Comparison of ENCODE assay signal across 26 cellular contexts in the genomic region with DNA sequence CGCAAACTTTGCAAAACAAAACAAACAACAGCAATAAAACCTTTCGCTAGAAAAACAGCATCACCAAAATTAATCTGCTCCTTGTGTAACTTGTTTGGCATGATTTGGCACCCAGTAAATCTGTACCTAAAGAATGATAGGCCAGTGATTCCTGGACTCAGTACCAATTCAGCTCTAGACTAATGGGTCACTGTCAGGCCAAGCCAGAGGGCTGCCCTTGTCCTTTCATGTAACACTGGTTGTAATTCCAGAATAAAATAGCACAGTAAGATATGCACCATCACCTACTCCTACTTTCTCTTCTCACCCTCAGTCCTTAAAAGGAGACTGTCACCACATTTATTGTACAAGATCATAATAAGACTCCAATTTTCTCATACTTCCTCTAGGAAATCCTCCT.
"Had no signal": no experiment of that assay in that cellular context is flagged by ENCODE, and none has a peak within 500 bp of the region (broad histone marks: within the 10 kb centered on the region; RNA-seq: fewer than 3 reads in every experiment).

No MANE protein-coding gene starts in this region.

- H3K27me3 ChIP-seq: neutrophil, pancreas, right atrium auricular region, right lobe of liver, sigmoid colon, stomach, suprapubic skin, testis, tibial artery, transverse colon, upper lobe of right lung, vagina had no signal

- H3K27ac ChIP-seq: neutrophil, pancreas, prostate gland, right atrium auricular region, right lobe of liver, sigmoid colon, stomach, suprapubic skin, testis, tibial artery, transverse colon, upper lobe of right lung, vagina had no signal

- ATAC-seq: naive thymus-derived CD4-positive, alpha-beta T cell; natural killer cell; pancreas; stimulated activated effector memory CD8-positive, alpha-beta T cell treated with anti-CD3 and anti-CD28 coated beads, Interleukin-12 subunit alpha, Interleukin-12 subunit beta, amount 100 ng/mL, for 72 hours; stimulated activated naive B cell treated with anti-CD40 and anti-IgM and Interleukin-4, amounts not matched to agents 10 μg/mL and 1 μg/mL and 100 μg/mL, for 72 hours; upper lobe of right lung had no signal

- H3K9me3 ChIP-seq: neutrophil, pancreas, prostate gland, right atrium auricular region, right lobe of liver, sigmoid colon, stomach, suprapubic skin, testis, tibial artery, transverse colon, upper lobe of right lung, vagina had no signal

- H3K4me1 ChIP-seq: prostate gland, right lobe of liver, stomach, testis, upper lobe of right lung had no signal

- H3K36me3 ChIP-seq: neutrophil, pancreas, prostate gland, right atrium auricular region, right lobe of liver, sigmoid colon, stomach, suprapubic skin, tibial artery, transverse colon, upper lobe of right lung, vagina had no signal

- DNase-seq: naive thymus-derived CD4-positive, alpha-beta T cell; natural killer cell; nucleus accumbens; pancreas; retina; right lobe of liver; sigmoid colon; small intestine; stimulated activated CD4-positive, alpha-beta T cell treated with anti-CD3 and anti-CD28 coated beads, Interleukin-15, amount 100 ng/mL, for 24 hours; stimulated activated CD4-positive, alpha-beta T cell treated with anti-CD3 and anti-CD28 coated beads, Interleukin-2, amount 100 ng/mL, for 24 hours; stimulated activated CD4-positive, alpha-beta T cell treated with anti-CD3 and anti-CD28 coated beads, Interleukin-2, amount 100 ng/mL, for 48 hours; stimulated activated CD4-positive, alpha-beta T cell treated with anti-CD3 and anti-CD28 coated beads, Interleukin-4, amount 100 ng/mL, for 24 hours; stimulated activated naive B cell treated with anti-CD40 and anti-IgM and Interleukin-4, amounts not matched to agents 10 μg/mL and 1 μg/mL and 100 μg/mL, for 72 hours; stimulated activated naive CD4-positive, alpha-beta T cell treated with Interleukin-2 at 50 U/mL for 16 hours; stomach; substantia nigra; testis; tibial artery; transverse colon; upper lobe of right lung had no signal

- H3K4me3 ChIP-seq: pancreas, prostate gland, right atrium auricular region, right lobe of liver, sigmoid colon, stomach, suprapubic skin, testis, tibial artery, transverse colon, upper lobe of right lung, vagina had no signal
